ENCODE assay signal across 19 cellular contexts in the genomic region with DNA sequence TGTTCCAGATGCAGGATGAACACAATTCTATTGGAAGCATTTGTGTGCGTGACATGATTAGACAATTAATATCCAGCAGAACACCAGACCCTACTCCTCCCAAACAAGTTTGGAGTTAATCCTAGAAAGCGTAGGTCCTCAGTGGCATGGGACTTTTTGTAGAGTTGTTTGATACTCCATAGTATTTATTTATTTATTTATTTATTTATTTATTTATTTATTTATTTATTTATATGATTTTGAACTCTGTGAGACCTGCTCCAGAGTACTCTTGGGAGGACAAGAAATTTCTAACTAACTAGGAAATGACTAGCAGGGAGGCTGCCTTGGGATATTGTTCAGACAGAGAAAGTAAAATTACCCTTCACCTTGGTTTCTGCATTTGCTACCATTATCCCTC.
DNase-seq lines count a peak whose midpoint lies in the region; ATAC-seq, FAIRE-seq and TF ChIP-seq lines count a peak whose summit lies in the region.
"Had no signal": no experiment of that assay in that cellular context is flagged by ENCODE, and none has a peak within 500 bp of the region (broad histone marks: within the 10 kb centered on the region; RNA-seq: fewer than 3 reads in every experiment).

No MANE protein-coding gene starts in this region.

- POLR2A ChIA-PET in A549 (lab: Yijun Ruan, JAX) = no interaction called here
- POLR2A ChIA-PET in HCT116 (lab: Charles Lee) = no interaction called here

- no peaks in the 10 kb centered on the region for H3K79me2 ChIP-seq in HCT116 (ENCODE audit: insufficient read depth, low read length)

- TF ChIP-seq RAD21 in A549 (conservative IDR thresholded peaks at IDR 0.05 in 1 of 2, IDR thresholded peaks at IDR 0.05 in 1 of 2) (no peak), HCT116 (IDR thresholded peaks at IDR 0.05; ENCODE audit: low read depth) (no peak)

- H3K9ac ChIP-seq in HCT116 (ENCODE audit: low read length) = no peak overlapping the region
- H3K9ac ChIP-seq in HUES64 (ENCODE audit: low read depth, low read length) = no peak overlapping the region
- H3K9ac ChIP-seq in iPS-20b (ENCODE audit: low read depth, low read length) = no peak overlapping the region
- H3K9ac ChIP-seq: BLaER1 treated with 17β-estradiol and CSF1 and Interleukin-3, amounts not matched to agents 10 nM and 100 nM had no signal

- TF ChIP-seq CTCF in A549 (IDR thresholded peaks at IDR 0.05) (no peak), HCT116 (IDR thresholded peaks at IDR 0.05 in 2 of 3, conservative IDR thresholded peaks at IDR 0.05 in 1 of 3; ENCODE audit: borderline replicate concordance in 1 of 3, insufficient read depth in 1 of 3, low read depth in 2 of 3, low read length in 2 of 3) (no peak), breast epithelium (IDR thresholded peaks at IDR 0.05) (no peak)

- no peaks in the 10 kb centered on the region; the same call in 1 of the 2 replicates for H3K9me2 ChIP-seq in HCT116 (ENCODE audit: insufficient read depth)

- 84% methylated on average over 2 of the region's 2 CpGs for whole genome bisulfite sequencing in A549 (ENCODE audit: missing lambda C conversion rate)
- 100% methylated on average over 1 of the region's 2 CpGs for WGBS in HUES64
- WGBS in right cardiac atrium = 86% methylated on average over 2 of the region's 2 CpGs

- FAIRE-seq in A549 (lab: Jason Lieb, UNC) = no peak
- FAIRE-seq: GM12878, HepG2 had no signal

- H2AFZ ChIP-seq in HCT116 (ENCODE audit: low read depth, low read length, poor library complexity, severe bottlenecking) = peak overlapping the region; percentile 45

- H3K27ac ChIP-seq in A549 (no peak overlapping the region), HCT116 (ENCODE audit: low read depth, low read length) (no peak overlapping the region), HUES64 (ENCODE audit: low read depth, low read length) (peak overlapping the region; percentile 5; the same call in 1 of the 2 replicates), iPS-20b (ENCODE audit: low read length) (no peak overlapping the region), right cardiac atrium (ENCODE audit: low read length) (no peak overlapping the region), breast epithelium (no peak overlapping the region)
- H3K27ac ChIP-seq: 22Rv1; BLaER1 treated with 17β-estradiol and CSF1 and Interleukin-3, amounts not matched to agents 10 nM and 100 nM had no signal

- no peaks in the 10 kb centered on the region for H4K20me1 ChIP-seq in HCT116 (ENCODE audit: insufficient read depth)
- H4K20me1 ChIP-seq: BLaER1 treated with 17β-estradiol and CSF1 and Interleukin-3, amounts not matched to agents 10 nM and 100 nM had no signal

- TF ChIP-seq POLR2A in A549 (IDR thresholded peaks at IDR 0.05; ENCODE audit: low read length) (no peak), HCT116 (IDR thresholded peaks at IDR 0.05; ENCODE audit: borderline replicate concordance, extremely low read depth, insufficient read depth, insufficient read length) (no peak), breast epithelium (IDR thresholded peaks at IDR 0.05) (no peak)

- peaks cover 10% of the 10 kb centered on the region; the same call in 2 of the 3 replicates for H3K4me1 ChIP-seq in A549
- no peaks in the 10 kb centered on the region for H3K4me1 ChIP-seq in HCT116 (ENCODE audit: control insufficient read depth in 1 of 2, insufficient read depth in 2 of 2, low read length in 2 of 2)
- peaks cover 58% of the 10 kb centered on the region for H3K4me1 ChIP-seq in HUES64 (ENCODE audit: insufficient read depth, low read length)
- H3K4me1 ChIP-seq in iPS-20b (ENCODE audit: insufficient read depth, low read length) = peaks cover 45% of the 10 kb centered on the region
- H3K4me1 ChIP-seq in right cardiac atrium (ENCODE audit: control insufficient read depth, insufficient read depth, low read length) = no peaks in the 10 kb centered on the region
- H3K4me1 ChIP-seq in breast epithelium = no peaks in the 10 kb centered on the region

- DNase-seq in A549 (ENCODE audit: low read depth in 1 of 2, low spot score in 1 of 2) = no peak
- no peak for DNase-seq in HCT116 (ENCODE audit: low read depth, low spot score)
- no peak for DNase-seq in right cardiac atrium
- DNase-seq in breast epithelium (ENCODE audit: low spot score in 2 of 2) = no peak
- DNase-seq: CD8-positive, alpha-beta T cell; DMS 273 treated with DMSO at 0.1 percent for 48 hours; DND-41; EL; HCEC 1CT; Karpas-422; KBM-7 had no signal

- no TSS peak for BruUV-seq in HCT116 (replicated peaks; lab: Mats Ljungman, UMichigan)

- H3K4me2 ChIP-seq in A549 = no peak overlapping the region
- no peak overlapping the region for H3K4me2 ChIP-seq in HCT116 (ENCODE audit: low read length)

- ATAC-seq in A549 (no peak), HCT116 (no peak), right cardiac atrium (no peak), HG03439 (IDR thresholded peaks at IDR 0.05; ENCODE audit: unreplicated experiment) (no peak), HG02642 (IDR thresholded peaks at IDR 0.05; ENCODE audit: poor library complexity, unreplicated experiment) (no peak)
- ATAC-seq: CD8-positive, alpha-beta T cell; GM12878; HepG2 had no signal

- H3K36me3 ChIP-seq in HCT116 (ENCODE audit: control insufficient read depth in 1 of 2, insufficient read depth in 2 of 2, low read length in 2 of 2) (no peaks in the 10 kb centered on the region), HUES64 (ENCODE audit: insufficient read depth, low read length) (no peaks in the 10 kb centered on the region), iPS-20b (ENCODE audit: insufficient read depth, low read depth, low read length) (no peaks in the 10 kb centered on the region), breast epithelium (no peaks in the 10 kb centered on the region)
- H3K36me3 ChIP-seq: BLaER1 treated with 17β-estradiol and CSF1 and Interleukin-3, amounts not matched to agents 10 nM and 100 nM had no signal

- no peak overlapping the region for H3K4me3 ChIP-seq in A549
- H3K4me3 ChIP-seq in HCT116 (replicated peaks in 1 of 2; ENCODE audit: low read depth in 1 of 2, low read length in 2 of 2) = no peak overlapping the region
- no peak overlapping the region for H3K4me3 ChIP-seq in HUES64 (ENCODE audit: low read length)
- peak overlapping the region; percentile 8; the same call in 1 of the 2 replicates for H3K4me3 ChIP-seq in iPS-20b (ENCODE audit: low read length)
- no peak overlapping the region for H3K4me3 ChIP-seq in right cardiac atrium (ENCODE audit: low read length)
- no peak overlapping the region for H3K4me3 ChIP-seq in breast epithelium
- H3K4me3 ChIP-seq: BLaER1 treated with 17β-estradiol and CSF1 and Interleukin-3, amounts not matched to agents 10 nM and 100 nM; GM12878 had no signal

- TF ChIP-seq EP300 in A549 (IDR thresholded peaks at IDR 0.05) = no peak

- H3K27me3 ChIP-seq in HCT116 (ENCODE audit: insufficient read depth, low read length) (no peaks in the 10 kb centered on the region), HUES64 (ENCODE audit: insufficient read depth, low read length) (no peaks in the 10 kb centered on the region), iPS-20b (ENCODE audit: insufficient read depth, low read length) (no peaks in the 10 kb centered on the region), right cardiac atrium (ENCODE audit: control insufficient read depth, insufficient read depth) (no peaks in the 10 kb centered on the region), breast epithelium (no peaks in the 10 kb centered on the region)
- H3K27me3 ChIP-seq: BLaER1 treated with 17β-estradiol and CSF1 and Interleukin-3, amounts not matched to agents 10 nM and 100 nM had no signal

- intact Hi-C loops in HCT116 (cut with micrococcal nuclease) (no loop called here), right cardiac atrium (cut with DNase I) (no loop called here), breast epithelium (cut with DNase I; ENCODE audit: low total_unique reads) (no loop called here)

- H3K9me3 ChIP-seq in A549 = no peaks in the 10 kb centered on the region
- no peaks in the 10 kb centered on the region for H3K9me3 ChIP-seq in HCT116 (ENCODE audit: control insufficient read depth in 1 of 2, insufficient read depth in 1 of 2, low read depth in 1 of 2, low read length in 2 of 2)
- no peaks in the 10 kb centered on the region for H3K9me3 ChIP-seq in HUES64 (ENCODE audit: insufficient read depth, low read depth, low read length)
- no peaks in the 10 kb centered on the region for H3K9me3 ChIP-seq in iPS-20b (ENCODE audit: insufficient read depth, low read depth, low read length)
- no peaks in the 10 kb centered on the region for H3K9me3 ChIP-seq in right cardiac atrium (ENCODE audit: control insufficient read depth, low read length)
- no peaks in the 10 kb centered on the region for H3K9me3 ChIP-seq in breast epithelium

- CTCF ChIA-PET in A549 (lab: Yijun Ruan, JAX) = no interaction called here
- CTCF ChIA-PET in HCT116 (lab: Charles Lee) = no interaction called here

- RAD21 ChIA-PET in HCT116 (lab: Charles Lee; ENCODE audit: low non-redundant PET in 1 of 2, low total read pairs in 2 of 2, uncharacterized antibody in 2 of 2, unreplicated experiment in 2 of 2) = no interaction called here

TF ChIP-seq in A549, 52 proteins besides CTCF, POLR2A, EP300 and RAD21:
- peak; percentile 91 for TF ChIP-seq ZC3H11A (IDR thresholded peaks at IDR 0.05)
- no peak for TF ChIP-seq TFCP2L1 (CRISPR knock-in tag; IDR thresholded peaks at IDR 0.05)

TF ChIP-seq in HCT116, 20 proteins besides CTCF, POLR2A, EP300 and RAD21:
- TF ChIP-seq, protein P1, sequence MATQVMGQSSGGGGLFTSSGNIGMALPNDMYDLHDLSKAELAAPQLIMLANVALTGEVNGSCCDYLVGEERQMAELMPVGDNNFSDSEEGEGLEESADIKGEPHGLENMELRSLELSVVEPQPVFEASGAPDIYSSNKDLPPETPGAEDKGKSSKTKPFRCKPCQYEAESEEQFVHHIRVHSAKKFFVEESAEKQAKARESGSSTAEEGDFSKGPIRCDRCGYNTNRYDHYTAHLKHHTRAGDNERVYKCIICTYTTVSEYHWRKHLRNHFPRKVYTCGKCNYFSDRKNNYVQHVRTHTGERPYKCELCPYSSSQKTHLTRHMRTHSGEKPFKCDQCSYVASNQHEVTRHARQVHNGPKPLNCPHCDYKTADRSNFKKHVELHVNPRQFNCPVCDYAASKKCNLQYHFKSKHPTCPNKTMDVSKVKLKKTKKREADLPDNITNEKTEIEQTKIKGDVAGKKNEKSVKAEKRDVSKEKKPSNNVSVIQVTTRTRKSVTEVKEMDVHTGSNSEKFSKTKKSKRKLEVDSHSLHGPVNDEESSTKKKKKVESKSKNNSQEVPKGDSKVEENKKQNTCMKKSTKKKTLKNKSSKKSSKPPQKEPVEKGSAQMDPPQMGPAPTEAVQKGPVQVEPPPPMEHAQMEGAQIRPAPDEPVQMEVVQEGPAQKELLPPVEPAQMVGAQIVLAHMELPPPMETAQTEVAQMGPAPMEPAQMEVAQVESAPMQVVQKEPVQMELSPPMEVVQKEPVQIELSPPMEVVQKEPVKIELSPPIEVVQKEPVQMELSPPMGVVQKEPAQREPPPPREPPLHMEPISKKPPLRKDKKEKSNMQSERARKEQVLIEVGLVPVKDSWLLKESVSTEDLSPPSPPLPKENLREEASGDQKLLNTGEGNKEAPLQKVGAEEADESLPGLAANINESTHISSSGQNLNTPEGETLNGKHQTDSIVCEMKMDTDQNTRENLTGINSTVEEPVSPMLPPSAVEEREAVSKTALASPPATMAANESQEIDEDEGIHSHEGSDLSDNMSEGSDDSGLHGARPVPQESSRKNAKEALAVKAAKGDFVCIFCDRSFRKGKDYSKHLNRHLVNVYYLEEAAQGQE (IDR thresholded peaks at IDR 0.05; ENCODE audit: low read depth) = no peak
- TF ChIP-seq ZFX (IDR thresholded peaks at IDR 0.05) = no peak
